Comparison of ENCODE assay signal across 3 cellular contexts in genomic region chr17:81849457-81849856, GRCh38.
TF ChIP-seq lines count a peak whose summit lies in the region.

No MANE protein-coding gene starts in this region.

TF ChIP-seq in GM12891, 5 proteins besides CTCF, POLR2A, EP300 and RAD21:
- no peak for TF ChIP-seq PAX5 (IDR thresholded peaks at IDR 0.05; ENCODE audit: insufficient read depth, low read length, severe bottlenecking)
- no peak for TF ChIP-seq SPI1 (IDR thresholded peaks at IDR 0.05; ENCODE audit: low read depth, low read length)
- no peak for TF ChIP-seq POLR2AphosphoS5 (IDR thresholded peaks at IDR 0.05; ENCODE audit: low read depth, low read length)
- no peak for TF ChIP-seq POU2F2 (IDR thresholded peaks at IDR 0.05; ENCODE audit: low read depth, low read length)
- TF ChIP-seq TAF1 (IDR thresholded peaks at IDR 0.05; ENCODE audit: low read depth, low read length) = no peak

TF ChIP-seq in PFSK-1, 5 proteins besides CTCF, POLR2A, EP300 and RAD21:
- no peak for TF ChIP-seq TAF1 (IDR thresholded peaks at IDR 0.05; ENCODE audit: borderline replicate concordance, insufficient read depth, low read length)
- TF ChIP-seq POLR2AphosphoS5 (IDR thresholded peaks at IDR 0.05; ENCODE audit: low read depth, low read length) = peak; percentile 22; the same call in 1 of the 2 replicates
- no peak for TF ChIP-seq FOXP2 (optimal IDR thresholded peaks at IDR 0.05; ENCODE audit: borderline replicate concordance, extremely low read depth, extremely low read length, insufficient read depth)
- TF ChIP-seq SIN3A (IDR thresholded peaks at IDR 0.05; ENCODE audit: borderline replicate concordance, insufficient read depth, low read length) = no peak
- no peak for TF ChIP-seq REST (IDR thresholded peaks at IDR 0.05; ENCODE audit: insufficient read depth in 1 of 2, low read depth in 2 of 2, low read length in 2 of 2)

TF ChIP-seq in GM12878, 131 proteins besides CTCF, POLR2A, EP300 and RAD21:
- TF ChIP-seq MYB (IDR thresholded peaks at IDR 0.05; ENCODE audit: borderline replicate concordance, low read depth, low read length) = no peak
- TF ChIP-seq POLR2AphosphoS5 (IDR thresholded peaks at IDR 0.05; ENCODE audit: low read length) = peak; percentile 36; the same call in 1 of the 2 replicates
